Comparison of ENCODE assay signal across 15 cellular contexts in genomic region chr1:163128282-163128681, GRCh38. TPM values are rescaled to one million over a fixed set of nuclear protein-coding genes. Genes with fewer than 3 reads are reported as not detected.
DNase-seq lines count a peak whose midpoint lies in the region; ATAC-seq, FAIRE-seq and TF ChIP-seq lines count a peak whose summit lies in the region.
"Had no signal": no experiment of that assay in that cellular context is flagged by ENCODE, and none has a peak within 500 bp of the region (broad histone marks: within the 10 kb centered on the region; RNA-seq: fewer than 3 reads in every experiment).

No MANE protein-coding gene starts in this region.

- no peak overlapping the region for H3K18ac ChIP-seq in IMR-90 (ENCODE audit: low read depth, low read length)

- no peak overlapping the region for H3K23ac ChIP-seq in IMR-90 (ENCODE audit: low read depth, low read length)

- TF ChIP-seq RAD21 in IMR-90 (IDR thresholded peaks at IDR 0.05; ENCODE audit: low read length) (no peak), K562 (CRISPR knock-in tag; conservative IDR thresholded peaks at IDR 0.05 in 1 of 2, IDR thresholded peaks at IDR 0.05 in 1 of 2) (no peak)

- FAIRE-seq in D721Med (lab: Jason Lieb, UNC): peak; percentile 35
- FAIRE-seq in K562 (lab: Jason Lieb, UNC): no peak
- FAIRE-seq: GM12878, HTR-8/SVneo had no signal

- POLR2A ChIA-PET in IMR-90 (lab: Charles Lee; ENCODE audit: unreplicated experiment): no interaction called here
- POLR2A ChIA-PET in K562 (lab: Yijun Ruan, JAX): interaction anchor here (0.7 to 1.4 kb wide), 2 partner anchors 53 to 249 kb away, joined by 3 read pairs; no protein-coding TSS in a partner anchor
- POLR2A ChIA-PET in MCF 10A (lab: Yijun Ruan, JAX): no interaction called here

- H3K27ac Mint-ChIP-seq in immature natural killer cell (no peak overlapping the region), MCF 10A (ENCODE audit: low read depth, unreplicated experiment) (no peak overlapping the region)
- H3K27ac Mint-ChIP-seq: CD14-positive monocyte; CD4-positive, alpha-beta memory T cell had no signal

- TF ChIP-seq EP300 in K562 (IDR thresholded peaks at IDR 0.05; ENCODE audit: low read length): no peak

- H4K20me1 ChIP-seq in IMR-90 (ENCODE audit: insufficient read depth, low read length): no peaks in the 10 kb centered on the region
- no peaks in the 10 kb centered on the region for H4K20me1 ChIP-seq in K562 (replicated peaks; ENCODE audit: control insufficient read depth, insufficient read depth, low read length)
- H4K20me1 ChIP-seq: BLaER1 had no signal

- no peaks in the 10 kb centered on the region for H3K4me1 ChIP-seq in IMR-90 (ENCODE audit: control insufficient read depth, insufficient read depth, low read length)
- H3K4me1 ChIP-seq in K562 (replicated peaks in 1 of 2; ENCODE audit: control insufficient read depth in 2 of 2, insufficient read depth in 2 of 2, low read length in 2 of 2): no peaks in the 10 kb centered on the region
- H3K4me1 ChIP-seq: BLaER1 had no signal

- H3K36me3 ChIP-seq in IMR-90 (ENCODE audit: control insufficient read depth, insufficient read depth, low read length) (no peaks in the 10 kb centered on the region), K562 (ENCODE audit: control insufficient read depth, insufficient read depth, low read length) (no peaks in the 10 kb centered on the region)
- H3K36me3 ChIP-seq: BLaER1, HAP-1 had no signal

- H3K79me2 ChIP-seq in K562 (ENCODE audit: control insufficient read depth, insufficient read depth, low read length): no peaks in the 10 kb centered on the region

- H3K9ac ChIP-seq in IMR-90 (ENCODE audit: low read depth, low read length): no peak overlapping the region
- no peak overlapping the region for H3K9ac ChIP-seq in K562 (ENCODE audit: insufficient read depth in 1 of 2, low read depth in 2 of 2, low read length in 2 of 2)
- H3K9ac ChIP-seq: BLaER1, KMS-11 had no signal

- H3K36me3 Mint-ChIP-seq in immature natural killer cell (no peaks in the 10 kb centered on the region), MCF 10A (ENCODE audit: insufficient read depth, unreplicated experiment) (no peaks in the 10 kb centered on the region)
- H3K36me3 Mint-ChIP-seq: CD14-positive monocyte; CD4-positive, alpha-beta memory T cell had no signal

- H4K8ac ChIP-seq in IMR-90 (ENCODE audit: low read depth in 2 of 2, low read length in 2 of 2): no peak overlapping the region

- no peak overlapping the region for H3K27ac ChIP-seq in IMR-90 (ENCODE audit: insufficient read depth, low read length)
- H3K27ac ChIP-seq in K562 (ENCODE audit: extremely low read depth, low read depth, low read length): no peak overlapping the region
- H3K27ac ChIP-seq: BLaER1, KMS-11 had no signal

- H2AFZ ChIP-seq in IMR-90 (replicated peaks; ENCODE audit: low read length, poor library complexity) (no peak overlapping the region), K562 (ENCODE audit: low read depth, low read length) (no peak overlapping the region)

- H3K9me3 ChIP-seq in IMR-90 (ENCODE audit: control insufficient read depth, insufficient read depth, low read length): no peaks in the 10 kb centered on the region
- no peaks in the 10 kb centered on the region for H3K9me3 ChIP-seq in K562 (replicated peaks; ENCODE audit: control insufficient read depth, insufficient read depth, low read depth, low read length)
- H3K9me3 ChIP-seq: BLaER1, HAP-1 had no signal

- H3K4ac ChIP-seq in IMR-90 (ENCODE audit: low read depth, low read length): no peak overlapping the region

- intact Hi-C loops in IMR-90 (cut with micrococcal nuclease): no loop called here
- intact Hi-C loops in K562 (cut with micrococcal nuclease): no loop called here
- intact Hi-C loops in MCF 10A (cut with micrococcal nuclease): no loop called here

- no peak overlapping the region for H2BK20ac ChIP-seq in IMR-90 (ENCODE audit: low read depth, low read length)

- H3K4me3 ChIP-seq in IMR-90 (ENCODE audit: insufficient read depth, low read depth, low read length): no peak overlapping the region
- no peak overlapping the region for H3K4me3 ChIP-seq in K562
- H3K4me3 ChIP-seq: BLaER1, GM12878, HAP-1 had no signal

- TF ChIP-seq POLR2A in IMR-90 (IDR thresholded peaks at IDR 0.05; ENCODE audit: low read depth, low read length): no peak
- no peak for TF ChIP-seq POLR2A in K562 (conservative IDR thresholded peaks at IDR 0.05)

- no peak overlapping the region for H4K5ac ChIP-seq in IMR-90 (ENCODE audit: low read depth, low read length)

- no peak overlapping the region for H2AK9ac ChIP-seq in IMR-90 (replicated peaks; ENCODE audit: low read depth, low read length, poor library complexity)

- no peak overlapping the region for H2BK120ac ChIP-seq in IMR-90 (ENCODE audit: low read depth, low read length)

- BruUV-seq in IMR-90 (replicated peaks; lab: Mats Ljungman, UMichigan) (no TSS peak), K562 (replicated peaks; lab: Mats Ljungman, UMichigan) (no TSS peak), MCF 10A (replicated peaks; lab: Mats Ljungman, UMichigan) (no TSS peak)

- H2BK5ac ChIP-seq in IMR-90 (ENCODE audit: low read depth, low read length, poor library complexity, severe bottlenecking): no peak overlapping the region

- H3K4me3 Mint-ChIP-seq in immature natural killer cell: no peak overlapping the region
- no peak overlapping the region for H3K4me3 Mint-ChIP-seq in MCF 10A (ENCODE audit: unreplicated experiment)
- H3K4me3 Mint-ChIP-seq: CD14-positive monocyte; CD4-positive, alpha-beta memory T cell had no signal

- ATAC-seq in IMR-90 (ENCODE audit: low read depth): no peak
- no peak for ATAC-seq in K562
- ATAC-seq in HG02763 (IDR thresholded peaks at IDR 0.05; ENCODE audit: unreplicated experiment): no peak
- no peak for ATAC-seq in HG02884 (IDR thresholded peaks at IDR 0.05; ENCODE audit: unreplicated experiment)
- ATAC-seq: GM12878 had no signal

- H2AK5ac ChIP-seq in IMR-90 (ENCODE audit: low read depth, low read length): no peak overlapping the region

- H3K79me1 ChIP-seq in IMR-90 (ENCODE audit: low read depth in 1 of 2, low read length in 2 of 2): no peaks in the 10 kb centered on the region

- H3K27me3 ChIP-seq in IMR-90 (ENCODE audit: control insufficient read depth, insufficient read depth, low read length) (no peaks in the 10 kb centered on the region), K562 (ENCODE audit: control insufficient read depth in 2 of 2, insufficient read depth in 2 of 2, low read length in 2 of 2) (no peaks in the 10 kb centered on the region; a peak in 1 of 5 replicates)
- H3K27me3 ChIP-seq: BLaER1 had no signal

- H3K9me1 ChIP-seq in IMR-90 (ENCODE audit: insufficient read depth, low read length) (no peaks in the 10 kb centered on the region), K562 (ENCODE audit: control insufficient read depth, insufficient read depth, low read length) (no peaks in the 10 kb centered on the region)

- DNase-seq in D721Med (ENCODE audit: insufficient read length, low spot score): no peak
- no peak for DNase-seq in IMR-90
- no peak for DNase-seq in K562 (ENCODE audit: extremely low read depth in 1 of 4, low spot score in 3 of 4)
- no peak for DNase-seq in immature natural killer cell
- no peak for DNase-seq in MCF 10A (ENCODE audit: unreplicated experiment)
- DNase-seq: CD4-positive, alpha-beta memory T cell; DMS79 treated with DMSO at 0.1 percent for 48 hours had no signal

- H3K9me3 Mint-ChIP-seq in immature natural killer cell: peaks cover 0 to 4% (median 0%) of the 10 kb centered on the region in 6 donors
- H3K9me3 Mint-ChIP-seq in MCF 10A (ENCODE audit: unreplicated experiment): no peaks in the 10 kb centered on the region

- H4K91ac ChIP-seq in IMR-90 (ENCODE audit: insufficient read depth, low read depth, low read length): no peak overlapping the region

- H3K4me2 ChIP-seq in IMR-90 (ENCODE audit: low read depth, low read length) (no peak overlapping the region), K562 (ENCODE audit: insufficient read depth, low read length) (no peak overlapping the region)
- H3K4me2 ChIP-seq: BLaER1, KMS-11 had no signal

- no peak overlapping the region for H3K56ac ChIP-seq in IMR-90 (ENCODE audit: extremely low read depth, insufficient read depth, low read length)

- no CpG with 5 or more reads among the region's 2 CpGs for WGBS in IMR-90 (ENCODE audit: extremely low coverage in 2 of 2, insufficient read length in 1 of 2), 2 experiments
- WGBS in K562 (ENCODE audit: insufficient coverage, low coverage, missing lambda C conversion rate): 0% methylated on average over 2 of the region's 2 CpGs

- CTCF ChIA-PET in IMR-90 (lab: Yijun Ruan, JAX): interaction anchor here (0.6 kb wide), 1 partner anchor 1399 kb away, joined by 3 read pairs; no protein-coding TSS in a partner anchor
- CTCF ChIA-PET in K562 (lab: Yijun Ruan, JAX; ENCODE audit: low intra/inter-chr PET ratio): no interaction called here
- CTCF ChIA-PET in MCF 10A (lab: Yijun Ruan, JAX): interaction anchor here (0.6 to 1.5 kb wide), 4 partner anchors 27 to 1222 kb away, joined by 3 to 8 read pairs (median 4); no protein-coding TSS in a partner anchor

- dilution Hi-C loops in IMR-90 (cut with HindIII; ENCODE audit: low sequenced_read_pairs, unreplicated experiment): no loop called here

- H3K27me3 Mint-ChIP-seq in immature natural killer cell (ENCODE audit: low read depth in 3 of 3) (peaks cover 0 to 3% (median 1%) of the 10 kb centered on the region in 3 donors), MCF 10A (ENCODE audit: insufficient read depth, unreplicated experiment) (peaks cover 33% of the 10 kb centered on the region)

- H3K4me1 Mint-ChIP-seq in immature natural killer cell: no peaks in the 10 kb centered on the region
- no peaks in the 10 kb centered on the region for H3K4me1 Mint-ChIP-seq in MCF 10A (ENCODE audit: insufficient read depth, unreplicated experiment)
- H3K4me1 Mint-ChIP-seq: CD14-positive monocyte; CD4-positive, alpha-beta memory T cell had no signal

- H2BK15ac ChIP-seq in IMR-90 (ENCODE audit: low read depth, low read length): no peak overlapping the region

- TF ChIP-seq CTCF in D721Med (IDR thresholded peaks at IDR 0.05; ENCODE audit: insufficient read depth, missing control alignments): no peak
- TF ChIP-seq CTCF in IMR-90 (conservative IDR thresholded peaks at IDR 0.05; ENCODE audit: low read depth, low read length): no peak
- no peak for TF ChIP-seq CTCF in K562 (IDR thresholded peaks at IDR 0.05 in 2 of 3, conservative IDR thresholded peaks at IDR 0.05 in 1 of 3; ENCODE audit: insufficient read depth in 2 of 3, low read depth in 1 of 3, low read length in 3 of 3)
- no peak for TF ChIP-seq CTCF in MCF 10A (IDR thresholded peaks at IDR 0.05; ENCODE audit: unreplicated experiment)

- in situ Hi-C loops in IMR-90 (cut with MboI; ENCODE audit: low sequenced_read_pairs): no loop called here
- in situ Hi-C loops in K562 (cut with MboI): no loop called here

- H3K14ac ChIP-seq in IMR-90 (replicated peaks; ENCODE audit: low read depth, low read length): no peak overlapping the region

RNA-seq across cellular contexts. Expression of gene RGS4, which starts 59.1 kb away (rescaled TPM):
- total RNA-seq in IMR-90 (2012; rRNA removed) (538 and 635 TPM in 2 replicates), K562 (2014; rRNA removed) (not detected in 2 replicates), K562 (2014; rRNA removed; fragmentation: Illumina TruSeq; extraction: Trizol) (not detected in 2 replicates), K562 (2015; rRNA removed; fragmentation: Illumina TruSeq; extraction: Trizol) (not detected in 2 replicates), K562 (2021) (not detected in 2 replicates), MCF 10A (2022) (0.28 TPM in 1 of 2 replicates, not detected in the other)
- polyA plus RNA-seq in IMR-90 (2012; rRNA removed) (201 and 202 TPM in 2 replicates), K562 (2011; rRNA removed) (not detected in 2 replicates), K562 (2014; fragmentation: Illumina TruSeq; extraction: Trizol) (not detected in 2 replicates), K562 (2014; fragmentation: Nextera tagmentation; extraction: Ambion mirVana) (not detected), K562 (2014; rRNA removed) (not detected in 2 replicates), immature natural killer cell (not detected)
- 33.4 and 56.3 TPM in 2 replicates for polyA plus RNA-seq in IMR-90 (2012; cell fraction: cytosol; rRNA removed)
- 19.5 and 85.3 TPM in 2 replicates for polyA plus RNA-seq in IMR-90 (2012; cell fraction: nucleus; rRNA removed; ENCODE audit: low replicate concordance)
- total RNA-seq in K562 (2011; cell fraction: chromatin; rRNA removed; ENCODE audit: low replicate concordance): not detected in 2 replicates
- total RNA-seq in K562 (2011; cell fraction: nucleolus; rRNA removed): not detected in 2 replicates
- total RNA-seq in K562 (2011; cell fraction: nucleoplasm; rRNA removed): not detected in 2 replicates
- not detected in 2 replicates for polyA plus RNA-seq in K562 (2011; cell fraction: cytosol; rRNA removed)
- polyA plus RNA-seq in K562 (2011; cell fraction: nucleus; rRNA removed): not detected in 2 replicates
- 0.08 TPM in 1 of 2 replicates, not detected in the other for polyA plus RNA-seq in K562 (2012)
- not detected in 2 replicates for polyA minus RNA-seq in K562 (2011; rRNA and poly(A)+ RNA removed)
- polyA minus RNA-seq in K562 (2011; cell fraction: cytosol; rRNA and poly(A)+ RNA removed): not detected in 2 replicates
- not detected in 2 replicates for polyA minus RNA-seq in K562 (2011; cell fraction: nucleus; rRNA and poly(A)+ RNA removed)
- total RNA-seq: CD4-positive, alpha-beta memory T cell; GM12878 had no signal
- polyA plus RNA-seq: CD14-positive monocyte; CD4-positive, alpha-beta memory T cell had no signal

Comparison
In these comparisons a context has a peak if more than half of its experiments do, and no peak if none do; other contexts are left out.
1. RNA of gene RGS4, which starts 59.1 kb away (total RNA-seq): 538 to 635 TPM in IMR-90; 0.28 TPM in MCF 10A and not detected in K562; every median in the first group is over 100 times any median in the second.